Comparison of ENCODE assay signal across 16 cellular contexts in the genomic region with DNA sequence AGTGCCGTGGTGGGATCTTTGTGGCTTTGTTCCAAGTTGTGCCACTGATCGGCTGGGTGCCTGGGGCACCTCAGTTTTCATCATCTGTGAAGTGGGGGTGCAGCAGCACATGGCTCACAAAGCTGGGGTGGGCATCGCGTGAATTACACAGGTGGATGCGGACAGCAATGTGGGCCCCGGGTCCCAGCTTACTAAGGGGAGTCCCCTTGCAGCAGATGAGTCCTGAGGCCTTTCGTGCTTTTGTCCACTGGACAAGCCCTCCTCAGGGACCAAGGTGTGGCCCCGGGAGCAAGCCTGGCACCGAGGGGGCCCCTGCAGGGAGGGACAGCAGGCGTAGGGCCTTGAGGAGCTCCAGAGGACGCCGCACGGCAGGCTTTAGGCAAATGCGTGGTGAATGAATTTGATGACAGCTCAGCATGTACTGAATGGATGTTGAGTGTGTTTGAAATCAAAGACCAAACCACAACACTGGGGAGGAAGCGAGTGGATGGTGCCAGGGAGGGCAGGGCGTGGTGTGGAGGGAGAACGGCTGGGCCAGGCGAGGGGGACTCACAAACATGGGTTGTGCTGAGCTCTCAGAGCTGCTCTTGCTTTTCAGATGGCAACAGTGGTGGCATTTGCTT. TPM values are rescaled to one million over a fixed set of nuclear protein-coding genes. Genes with fewer than 3 reads are reported as not detected.
DNase-seq lines count a peak whose midpoint lies in the region; TF ChIP-seq lines count a peak whose summit lies in the region.
"Had no signal": no experiment of that assay in that cellular context is flagged by ENCODE, and none has a peak within 500 bp of the region (broad histone marks: within the 10 kb centered on the region; RNA-seq: fewer than 3 reads in every experiment).

No MANE protein-coding gene starts in this region.

- H3K79me2 ChIP-seq in GM23248 (ENCODE audit: insufficient read depth): no peaks in the 10 kb centered on the region

- no peaks in the 10 kb centered on the region for H3K9me3 Mint-ChIP-seq in activated naive CD4-positive, alpha-beta T cell treated with anti-CD3 and anti-CD28 coated beads, Interleukin-2, amount 10 ng/mL, durations not matched to agents 7 days and 5 days

- H3K9me2 ChIP-seq in GM23248 (ENCODE audit: insufficient read depth): no peaks in the 10 kb centered on the region

- H2AFZ ChIP-seq in GM23248: no peak overlapping the region
- H2AFZ ChIP-seq: neural progenitor cell had no signal

- no peak overlapping the region for H3K4me3 ChIP-seq in GM23248
- H3K4me3 ChIP-seq in left ventricle myocardium inferior: no peak overlapping the region
- H3K4me3 ChIP-seq: neural progenitor cell, thoracic aorta had no signal

- WGBS in GM23248 (ENCODE audit: low coverage in 1 of 2, low lambda C conversion rate in 2 of 2, missing lambda C conversion rate in 2 of 2), 2 experiments: 27% methylated on average over 18 of the region's 18 CpGs

- no peaks in the 10 kb centered on the region for H3F3A ChIP-seq in GM23248 (ENCODE audit: insufficient read depth)

- peak overlapping the region; percentile 60 for H3K4me3 Mint-ChIP-seq in activated naive CD4-positive, alpha-beta T cell treated with anti-CD3 and anti-CD28 coated beads, Interleukin-2, amount 10 ng/mL, durations not matched to agents 7 days and 5 days
- H3K4me3 Mint-ChIP-seq: CD14-positive monocyte, neural progenitor cell had no signal

- no peaks in the 10 kb centered on the region for H4K20me1 ChIP-seq in GM23248 (ENCODE audit: insufficient read depth)

- CTCF ChIA-PET in activated naive CD4-positive, alpha-beta T cell treated with anti-CD3 and anti-CD28 coated beads, Interleukin-2, amount 10 ng/mL, durations not matched to agents 7 days and 5 days (lab: Charles Lee): interaction anchor here (0.6 to 3.2 kb wide), 12 partner anchors 9 to 254 kb away, joined by 3 to 19 read pairs (median 4); no protein-coding TSS in a partner anchor

- H3K4me1 ChIP-seq in GM23248 (ENCODE audit: insufficient read depth) (no peaks in the 10 kb centered on the region), left ventricle myocardium inferior (peaks cover 2% of the 10 kb centered on the region)
- H3K4me1 ChIP-seq: foreskin keratinocyte had no signal

- peaks cover 4% of the 10 kb centered on the region for H3K27me3 Mint-ChIP-seq in activated naive CD4-positive, alpha-beta T cell treated with anti-CD3 and anti-CD28 coated beads, Interleukin-2, amount 10 ng/mL, durations not matched to agents 7 days and 5 days

- no peak overlapping the region for H3K27ac ChIP-seq in GM23248
- no peak overlapping the region for H3K27ac ChIP-seq in left ventricle myocardium inferior (replicated peaks)
- H3K27ac ChIP-seq: foreskin keratinocyte, neural progenitor cell, thoracic aorta had no signal

- H3K9me3 ChIP-seq in GM23248 (ENCODE audit: low read depth) (no peaks in the 10 kb centered on the region), left ventricle myocardium inferior (replicated peaks) (no peaks in the 10 kb centered on the region)
- H3K9me3 ChIP-seq: thoracic aorta had no signal

- H3K36me3 ChIP-seq in GM23248 (ENCODE audit: low read depth) (no peaks in the 10 kb centered on the region), left ventricle myocardium inferior (no peaks in the 10 kb centered on the region)
- H3K36me3 ChIP-seq: neural progenitor cell, thoracic aorta had no signal

- peaks cover 66% of the 10 kb centered on the region for H3K4me1 Mint-ChIP-seq in activated naive CD4-positive, alpha-beta T cell treated with anti-CD3 and anti-CD28 coated beads, Interleukin-2, amount 10 ng/mL, durations not matched to agents 7 days and 5 days

- DNase-seq in GM23248: peak; percentile 24
- DNase-seq in activated CD4-positive, alpha-beta T cell treated with anti-CD3 and anti-CD28 coated beads for 48 hours: peak; percentile 71
- peak; percentile 88 for DNase-seq in activated naive CD4-positive, alpha-beta T cell treated with anti-CD3 and anti-CD28 coated beads, Interleukin-2, amount 10 ng/mL, durations not matched to agents 7 days and 5 days
- peak; percentile 66 for DNase-seq in stimulated activated CD4-positive, alpha-beta T cell treated with anti-CD3 and anti-CD28 coated beads, Interleukin-15, amount 100 ng/mL, for 24 hours
- no peak for DNase-seq in dedifferentiated amniotic fluid mesenchymal stem cell (ENCODE audit: extremely low spot score)
- DNase-seq in NOMO-1 (lab: John Stamatoyannopoulos, UW; ENCODE audit: unreplicated experiment in 2 of 2): no peak
- DNase-seq in left ventricle myocardium inferior: no peak
- DNase-seq in globus pallidus (ENCODE audit: low spot score): no peak
- DNase-seq: foreskin keratinocyte, kidney glomerular epithelial cell, NCI-H510A treated with DMSO at 0.1 percent for 48 hours, SHP77 treated with DMSO at 0.1 percent for 48 hours had no signal

- TF ChIP-seq CTCF in left ventricle myocardium inferior (IDR thresholded peaks at IDR 0.05; ENCODE audit: borderline replicate concordance): no peak

- H3K36me3 Mint-ChIP-seq in activated naive CD4-positive, alpha-beta T cell treated with anti-CD3 and anti-CD28 coated beads, Interleukin-2, amount 10 ng/mL, durations not matched to agents 7 days and 5 days: no peaks in the 10 kb centered on the region
- H3K36me3 Mint-ChIP-seq: CD14-positive monocyte, neural progenitor cell had no signal

- H3K4me2 ChIP-seq in GM23248 (ENCODE audit: unreplicated experiment): no peak overlapping the region
- H3K4me2 ChIP-seq: neural progenitor cell had no signal

- peak overlapping the region; percentile 95 for H3K27ac Mint-ChIP-seq in activated naive CD4-positive, alpha-beta T cell treated with anti-CD3 and anti-CD28 coated beads, Interleukin-2, amount 10 ng/mL, durations not matched to agents 7 days and 5 days
- H3K27ac Mint-ChIP-seq: CD14-positive monocyte had no signal

- peaks cover 37% of the 10 kb centered on the region for H3K27me3 ChIP-seq in GM23248 (replicated peaks; ENCODE audit: insufficient read depth)
- peaks cover 18% of the 10 kb centered on the region for H3K27me3 ChIP-seq in left ventricle myocardium inferior (ENCODE audit: low read depth)
- H3K27me3 ChIP-seq: foreskin keratinocyte, neural progenitor cell had no signal

- H3K9ac ChIP-seq in GM23248: no peak overlapping the region
- H3K9ac ChIP-seq: neural progenitor cell had no signal

- in situ Hi-C loops in GM23248 (cut with MboI): no loop called here

- intact Hi-C loops in left ventricle myocardium inferior (cut with micrococcal nuclease): no loop called here

RNA-seq across cellular contexts. Expression of a gene that starts 53.2 kb away (rescaled TPM):
- not detected in 2 replicates for total RNA-seq in GM23248 (2014; rRNA removed; shearing (Covaris generic))
- 0.23 and 0.70 TPM in 2 replicates for polyA plus RNA-seq in GM23248 (2016; fragmentation: Nextera tagmentation; extraction: Ambion mirVana)
- 0.22 TPM for total RNA-seq in left ventricle myocardium inferior
- total RNA-seq: foreskin keratinocyte, MCF 10A had no signal
- polyA plus RNA-seq: foreskin keratinocyte had no signal

Comparison
In these comparisons a context has a peak if more than half of its experiments do, and no peak if none do; other contexts are left out.
1. DNase-seq: peak in GM23248 (single experiment), activated CD4-positive, alpha-beta T cell treated with anti-CD3 and anti-CD28 coated beads for 48 hours (single experiment), activated naive CD4-positive, alpha-beta T cell treated with anti-CD3 and anti-CD28 coated beads, Interleukin-2, amount 10 ng/mL, durations not matched to agents 7 days and 5 days (single experiment) and stimulated activated CD4-positive, alpha-beta T cell treated with anti-CD3 and anti-CD28 coated beads, Interleukin-15, amount 100 ng/mL, for 24 hours (single experiment); none in dedifferentiated amniotic fluid mesenchymal stem cell (single experiment), NOMO-1 (0 of 2), left ventricle myocardium inferior (single experiment) and globus pallidus (single experiment).